14 cellular contexts compared by ENCODE assay signal in genomic region chr4:182019148-182019652, GRCh38.
DNase-seq lines count a peak whose midpoint lies in the region; ATAC-seq lines count a peak whose summit lies in the region.
"Had no signal": no experiment of that assay in that cellular context is flagged by ENCODE, and none has a peak within 500 bp of the region (broad histone marks: within the 10 kb centered on the region; RNA-seq: fewer than 3 reads in every experiment).

No MANE protein-coding gene starts in this region.

- CTCF ChIA-PET in activated CD8-positive, alpha-beta memory T cell treated with anti-CD3 and anti-CD28 coated beads, Interleukin-2, amount 10 ng/mL, durations not matched to agents 7 days and 5 days (lab: Charles Lee): no interaction called here

- H3K9me3 Mint-ChIP-seq in activated CD8-positive, alpha-beta memory T cell treated with anti-CD3 and anti-CD28 coated beads, Interleukin-2, amount 10 ng/mL, durations not matched to agents 7 days and 5 days (ENCODE audit: low read depth): peaks cover 3% of the 10 kb centered on the region
- H3K9me3 Mint-ChIP-seq in stimulated activated memory B cell treated with anti-CD40 and anti-IgM and Interleukin-4, amounts not matched to agents 10 μg/mL and 1 μg/mL and 100 μg/mL, for 72 hours: peaks cover 2% of the 10 kb centered on the region
- H3K9me3 Mint-ChIP-seq: endodermal cell had no signal

- DNase-seq in activated CD8-positive, alpha-beta memory T cell treated with anti-CD3 and anti-CD28 coated beads, Interleukin-2, amount 10 ng/mL, durations not matched to agents 7 days and 5 days: peak; percentile 40
- DNase-seq in activated CD8-positive, alpha-beta memory T cell treated with anti-CD3 and anti-CD28 coated beads for 24 hours: no peak
- no peak for DNase-seq in stimulated activated CD4-positive, alpha-beta T cell treated with anti-CD3 and anti-CD28 coated beads, Interleukin-15, amount 100 ng/mL, for 24 hours
- DNase-seq in HCEC 1CT (no peak), AG08395 (ENCODE audit: low spot score) (no peak)
- DNase-seq: amniotic stem cell, DND-41, endodermal cell, NCI-H1092, SW 1271 had no signal

- peak; percentile 20 for ATAC-seq in activated CD8-positive, alpha-beta memory T cell treated with anti-CD3 and anti-CD28 coated beads, Interleukin-2, amount 10 ng/mL, durations not matched to agents 7 days and 5 days
- ATAC-seq in GM21717 (IDR thresholded peaks at IDR 0.05; ENCODE audit: unreplicated experiment) (peak; percentile 87), HG03135 (IDR thresholded peaks at IDR 0.05; ENCODE audit: unreplicated experiment) (peak; percentile 87)
- peak; percentile 41 for ATAC-seq in stimulated activated memory B cell treated with anti-CD40 and anti-IgM and Interleukin-4, amounts not matched to agents 10 μg/mL and 1 μg/mL and 100 μg/mL, for 72 hours
- ATAC-seq: HCT116 had no signal

- no peaks in the 10 kb centered on the region for H3K36me3 Mint-ChIP-seq in activated CD8-positive, alpha-beta memory T cell treated with anti-CD3 and anti-CD28 coated beads, Interleukin-2, amount 10 ng/mL, durations not matched to agents 7 days and 5 days
- H3K36me3 Mint-ChIP-seq in stimulated activated memory B cell treated with anti-CD40 and anti-IgM and Interleukin-4, amounts not matched to agents 10 μg/mL and 1 μg/mL and 100 μg/mL, for 72 hours: no peaks in the 10 kb centered on the region

- H3K4me3 Mint-ChIP-seq in activated CD8-positive, alpha-beta memory T cell treated with anti-CD3 and anti-CD28 coated beads, Interleukin-2, amount 10 ng/mL, durations not matched to agents 7 days and 5 days: no peak overlapping the region
- H3K4me3 Mint-ChIP-seq in stimulated activated memory B cell treated with anti-CD40 and anti-IgM and Interleukin-4, amounts not matched to agents 10 μg/mL and 1 μg/mL and 100 μg/mL, for 72 hours: no peak overlapping the region
- H3K4me3 Mint-ChIP-seq: endodermal cell had no signal

- H3K27me3 Mint-ChIP-seq in activated CD8-positive, alpha-beta memory T cell treated with anti-CD3 and anti-CD28 coated beads, Interleukin-2, amount 10 ng/mL, durations not matched to agents 7 days and 5 days: no peaks in the 10 kb centered on the region
- no peaks in the 10 kb centered on the region for H3K27me3 Mint-ChIP-seq in stimulated activated memory B cell treated with anti-CD40 and anti-IgM and Interleukin-4, amounts not matched to agents 10 μg/mL and 1 μg/mL and 100 μg/mL, for 72 hours

- peaks cover 10% of the 10 kb centered on the region for H3K4me1 Mint-ChIP-seq in activated CD8-positive, alpha-beta memory T cell treated with anti-CD3 and anti-CD28 coated beads, Interleukin-2, amount 10 ng/mL, durations not matched to agents 7 days and 5 days
- no peaks in the 10 kb centered on the region for H3K4me1 Mint-ChIP-seq in stimulated activated memory B cell treated with anti-CD40 and anti-IgM and Interleukin-4, amounts not matched to agents 10 μg/mL and 1 μg/mL and 100 μg/mL, for 72 hours

- peak overlapping the region; percentile 70 for H3K27ac Mint-ChIP-seq in activated CD8-positive, alpha-beta memory T cell treated with anti-CD3 and anti-CD28 coated beads, Interleukin-2, amount 10 ng/mL, durations not matched to agents 7 days and 5 days
- no peak overlapping the region for H3K27ac Mint-ChIP-seq in stimulated activated memory B cell treated with anti-CD40 and anti-IgM and Interleukin-4, amounts not matched to agents 10 μg/mL and 1 μg/mL and 100 μg/mL, for 72 hours
- H3K27ac Mint-ChIP-seq: endodermal cell had no signal

Comparison
In these comparisons a context has a peak if more than half of its experiments do, and no peak if none do; other contexts are left out.
1. ATAC-seq: peak in every context shown above with its lines; median percentile 87 in GM21717; 87 in HG03135; 41 in stimulated activated memory B cell treated with anti-CD40 and anti-IgM and Interleukin-4, amounts not matched to agents 10 μg/mL and 1 μg/mL and 100 μg/mL, for 72 hours; 20 in activated CD8-positive, alpha-beta memory T cell treated with anti-CD3 and anti-CD28 coated beads, Interleukin-2, amount 10 ng/mL, durations not matched to agents 7 days and 5 days.